Comparison of ENCODE assay signal across 11 cellular contexts in genomic region chr3:69095636-69096035, GRCh38. TPM values are rescaled to one million over a fixed set of nuclear protein-coding genes. Genes with fewer than 3 reads are reported as not detected.
DNase-seq lines count a peak whose midpoint lies in the region; ATAC-seq and TF ChIP-seq lines count a peak whose summit lies in the region.
"Had no signal": no experiment of that assay in that cellular context is flagged by ENCODE, and none has a peak within 500 bp of the region (broad histone marks: within the 10 kb centered on the region; RNA-seq: fewer than 3 reads in every experiment).

No MANE protein-coding gene starts in this region.

- H3K9ac ChIP-seq in mesenchymal stem cell (ENCODE audit: low read length): peak overlapping the region; percentile 20

- H3K14ac ChIP-seq in mesenchymal stem cell (ENCODE audit: low read length in 2 of 2): no peak overlapping the region

- no peak overlapping the region for H3K4ac ChIP-seq in mesenchymal stem cell (ENCODE audit: low read depth in 1 of 2, low read length in 2 of 2)

- peaks cover 84% of the 10 kb centered on the region for H3K4me1 Mint-ChIP-seq in activated naive CD4-positive, alpha-beta T cell treated with anti-CD3 and anti-CD28 coated beads, Interleukin-2, amount 50 U/mL, for 24 hours
- peaks cover 79% of the 10 kb centered on the region for H3K4me1 Mint-ChIP-seq in activated T-cell treated with anti-CD3 and anti-CD28 coated beads, Interleukin-2, amount 50 U/mL, for 4 hours (ENCODE audit: low read depth)

- H3K4me2 ChIP-seq in mesenchymal stem cell (ENCODE audit: low read length, poor library complexity, severe bottlenecking): no peak overlapping the region

- H4K91ac ChIP-seq in mesenchymal stem cell (ENCODE audit: low read length): no peak overlapping the region

- H3K27ac ChIP-seq in mesenchymal stem cell (ENCODE audit: low read length, poor library complexity, severe bottlenecking) (no peak overlapping the region), thymus (ENCODE audit: low read depth) (peak overlapping the region; percentile 58)

- WGBS in mesenchymal stem cell: 78% methylated on average over 4 of the region's 5 CpGs
- WGBS in thymus: 66% methylated on average over 5 of the region's 5 CpGs

- H3K27ac Mint-ChIP-seq in activated naive CD4-positive, alpha-beta T cell treated with anti-CD3 and anti-CD28 coated beads, Interleukin-2, amount 50 U/mL, for 24 hours: peak overlapping the region; percentile 93

- H2BK5ac ChIP-seq in mesenchymal stem cell (ENCODE audit: low read depth, low read length, poor library complexity, severe bottlenecking): no peak overlapping the region

- no peak overlapping the region for H2BK120ac ChIP-seq in mesenchymal stem cell (ENCODE audit: low read depth, low read length)

- no peak overlapping the region for H2AFZ ChIP-seq in mesenchymal stem cell (ENCODE audit: low read depth, low read length)

- H3K23ac ChIP-seq in mesenchymal stem cell (ENCODE audit: low read length in 2 of 2): no peak overlapping the region

- H3K36me3 ChIP-seq in mesenchymal stem cell (ENCODE audit: control insufficient read depth in 1 of 2, insufficient read depth in 2 of 2, low read depth in 1 of 2, low read length in 2 of 2) (peaks cover 4 to 51% of the 10 kb centered on the region in 2 experiments), thymus (ENCODE audit: control insufficient read depth, insufficient read depth) (peaks cover 6% of the 10 kb centered on the region)

- H3K4me3 ChIP-seq in mesenchymal stem cell (ENCODE audit: insufficient read depth in 1 of 2, low read depth in 1 of 2, low read length in 2 of 2) (no peak overlapping the region), thymus (ENCODE audit: low read length) (no peak overlapping the region)

- H4K8ac ChIP-seq in mesenchymal stem cell (ENCODE audit: low read length): peak overlapping the region; percentile 23

- H3K4me1 ChIP-seq in mesenchymal stem cell (ENCODE audit: control insufficient read depth, insufficient read depth, low read depth, low read length) (peaks cover 16% of the 10 kb centered on the region), thymus (ENCODE audit: control insufficient read depth, insufficient read depth, low read length) (peaks cover 29% of the 10 kb centered on the region)

- no peaks in the 10 kb centered on the region for H3K9me3 Mint-ChIP-seq in activated naive CD4-positive, alpha-beta T cell treated with anti-CD3 and anti-CD28 coated beads, Interleukin-2, amount 50 U/mL, for 24 hours
- H3K9me3 Mint-ChIP-seq in activated T-cell treated with anti-CD3 and anti-CD28 coated beads, Interleukin-2, amount 50 U/mL, for 4 hours: no peaks in the 10 kb centered on the region

- no peak overlapping the region for H2BK15ac ChIP-seq in mesenchymal stem cell (ENCODE audit: low read depth, poor library complexity, severe bottlenecking)

- H3K27me3 ChIP-seq in mesenchymal stem cell (ENCODE audit: control insufficient read depth in 1 of 2, insufficient read depth in 1 of 2, low read length in 2 of 2) (no peaks in the 10 kb centered on the region), thymus (ENCODE audit: control insufficient read depth, insufficient read depth) (no peaks in the 10 kb centered on the region)

- no peaks in the 10 kb centered on the region for H3K27me3 Mint-ChIP-seq in activated naive CD4-positive, alpha-beta T cell treated with anti-CD3 and anti-CD28 coated beads, Interleukin-2, amount 50 U/mL, for 24 hours
- H3K27me3 Mint-ChIP-seq in activated T-cell treated with anti-CD3 and anti-CD28 coated beads, Interleukin-2, amount 50 U/mL, for 4 hours (ENCODE audit: low read depth): no peaks in the 10 kb centered on the region

- H3K18ac ChIP-seq in mesenchymal stem cell (ENCODE audit: low read depth in 1 of 2, low read length in 2 of 2): no peak overlapping the region

- no peak overlapping the region for H2AK5ac ChIP-seq in mesenchymal stem cell (ENCODE audit: low read length, severe bottlenecking)

- DNase-seq in activated naive CD4-positive, alpha-beta T cell treated with Interleukin-2 at 50 U/mL for 16 hours: no peak
- no peak for DNase-seq in activated T-cell treated with anti-CD3 and anti-CD28 coated beads, Interleukin-2, amount 50 U/mL, for 4 hours
- DNase-seq in mesenchymal stem cell (peak; percentile 64), NCI-H748 treated with DMSO at 0.1 percent for 48 hours (lab: John Stamatoyannopoulos, UW) (no peak)
- DNase-seq: hippocampal formation, NCI-H510A, T1000 had no signal

- H3K79me1 ChIP-seq in mesenchymal stem cell (replicated peaks; ENCODE audit: low read length, poor library complexity, severe bottlenecking): peaks cover 2% of the 10 kb centered on the region

- ATAC-seq in activated T-cell treated with anti-CD3 and anti-CD28 coated beads, Interleukin-2, amount 50 U/mL, for 4 hours: peak in 1 of 2 donors; percentile 21
- ATAC-seq in SK-N-SH treated with all-trans-retinoic acid at 6 μM for 48 hours (no peak), GM21825 (IDR thresholded peaks at IDR 0.05; ENCODE audit: unreplicated experiment) (no peak)

- peaks cover 13% of the 10 kb centered on the region for H3K36me3 Mint-ChIP-seq in activated naive CD4-positive, alpha-beta T cell treated with anti-CD3 and anti-CD28 coated beads, Interleukin-2, amount 50 U/mL, for 24 hours
- H3K36me3 Mint-ChIP-seq in activated T-cell treated with anti-CD3 and anti-CD28 coated beads, Interleukin-2, amount 50 U/mL, for 4 hours (ENCODE audit: insufficient read depth): peaks cover 16% of the 10 kb centered on the region

- no peak overlapping the region for H2BK12ac ChIP-seq in mesenchymal stem cell (ENCODE audit: low read length in 2 of 2)

- H3K9me3 ChIP-seq in mesenchymal stem cell (ENCODE audit: control insufficient read depth, low read length) (no peaks in the 10 kb centered on the region), thymus (ENCODE audit: control insufficient read depth) (no peaks in the 10 kb centered on the region)

- peak overlapping the region; percentile 65 for H3K4me3 Mint-ChIP-seq in activated naive CD4-positive, alpha-beta T cell treated with anti-CD3 and anti-CD28 coated beads, Interleukin-2, amount 50 U/mL, for 24 hours
- peak overlapping the region; percentile 66 for H3K4me3 Mint-ChIP-seq in activated T-cell treated with anti-CD3 and anti-CD28 coated beads, Interleukin-2, amount 50 U/mL, for 4 hours

TF ChIP-seq in SK-N-SH treated with all-trans-retinoic acid at 6 μM for 48 hours, 23 proteins besides CTCF, POLR2A, EP300 and RAD21 (continues in another document):
- no peak for TF ChIP-seq PPARA (CRISPR knock-in tag; IDR thresholded peaks at IDR 0.05; ENCODE audit: borderline replicate concordance)
- TF ChIP-seq, protein P1, sequence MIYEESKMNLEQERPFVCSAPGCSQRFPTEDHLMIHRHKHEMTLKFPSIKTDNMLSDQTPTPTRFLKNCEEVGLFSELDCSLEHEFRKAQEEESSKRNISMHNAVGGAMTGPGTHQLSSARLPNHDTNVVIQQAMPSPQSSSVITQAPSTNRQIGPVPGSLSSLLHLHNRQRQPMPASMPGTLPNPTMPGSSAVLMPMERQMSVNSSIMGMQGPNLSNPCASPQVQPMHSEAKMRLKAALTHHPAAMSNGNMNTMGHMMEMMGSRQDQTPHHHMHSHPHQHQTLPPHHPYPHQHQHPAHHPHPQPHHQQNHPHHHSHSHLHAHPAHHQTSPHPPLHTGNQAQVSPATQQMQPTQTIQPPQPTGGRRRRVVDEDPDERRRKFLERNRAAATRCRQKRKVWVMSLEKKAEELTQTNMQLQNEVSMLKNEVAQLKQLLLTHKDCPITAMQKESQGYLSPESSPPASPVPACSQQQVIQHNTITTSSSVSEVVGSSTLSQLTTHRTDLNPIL (CRISPR knock-in tag; IDR thresholded peaks at IDR 0.05; ENCODE audit: low read depth): no peak
- no peak for TF ChIP-seq ZNF70 (CRISPR knock-in tag; IDR thresholded peaks at IDR 0.05)
- no peak for TF ChIP-seq OSR1 (CRISPR knock-in tag; IDR thresholded peaks at IDR 0.05)
- TF ChIP-seq ISL1 (CRISPR knock-in tag; IDR thresholded peaks at IDR 0.05): no peak
- no peak for TF ChIP-seq PATZ1 (CRISPR knock-in tag; IDR thresholded peaks at IDR 0.05; ENCODE audit: borderline replicate concordance)
- no peak for TF ChIP-seq ZNF565 (CRISPR knock-in tag; conservative IDR thresholded peaks at IDR 0.05; ENCODE audit: low read depth)
- TF ChIP-seq GLIS3 (CRISPR knock-in tag; IDR thresholded peaks at IDR 0.05): no peak
- no peak for TF ChIP-seq ZNF8 (CRISPR knock-in tag; IDR thresholded peaks at IDR 0.05)

RNA-seq across cellular contexts. Expression of gene ARL6IP5, which starts 10.9 kb away (rescaled TPM):
- total RNA-seq in activated T-cell treated with anti-CD3 and anti-CD28 coated beads, Interleukin-2, amount 50 U/mL, for 4 hours: 10 to 100 TPM; 50.1 to 58.6 (median 58.5) TPM
- polyA plus RNA-seq in mesenchymal stem cell (2013, experiment 1 of 2): 119 TPM
- polyA plus RNA-seq in mesenchymal stem cell (2013, experiment 2 of 2): 122 TPM
- 130 TPM for polyA plus RNA-seq in thymus

RNA-seq across cellular contexts. Expression of gene UBA3, which starts 15.5 kb away (rescaled TPM):
- total RNA-seq in activated T-cell treated with anti-CD3 and anti-CD28 coated beads, Interleukin-2, amount 50 U/mL, for 4 hours: 10 to 100 TPM; 59.3 to 62.6 (median 61.6) TPM
- polyA plus RNA-seq in mesenchymal stem cell (2013, experiment 1 of 2): 37.9 TPM
- 37.7 TPM for polyA plus RNA-seq in mesenchymal stem cell (2013, experiment 2 of 2)
- 89.3 TPM for polyA plus RNA-seq in thymus

RNA-seq across cellular contexts. Expression of gene LMOD3, which starts 26.8 kb away (rescaled TPM):
- not detected for total RNA-seq in activated T-cell treated with anti-CD3 and anti-CD28 coated beads, Interleukin-2, amount 50 U/mL, for 4 hours
- 0.32 TPM for polyA plus RNA-seq in mesenchymal stem cell (2013, experiment 1 of 2)
- 0.41 TPM for polyA plus RNA-seq in mesenchymal stem cell (2013, experiment 2 of 2)
- 0.11 TPM for polyA plus RNA-seq in thymus

RNA-seq across cellular contexts. Expression of gene TMF1, which starts 43.5 kb away (rescaled TPM):
- 10 to 100 TPM; 21.0 to 27.4 (median 23.6) TPM for total RNA-seq in activated T-cell treated with anti-CD3 and anti-CD28 coated beads, Interleukin-2, amount 50 U/mL, for 4 hours
- polyA plus RNA-seq in mesenchymal stem cell (2013, experiment 1 of 2): 26.6 TPM
- polyA plus RNA-seq in mesenchymal stem cell (2013, experiment 2 of 2): 27.0 TPM
- polyA plus RNA-seq in thymus: 13.6 TPM
